ENCODE assay signal across 12 cellular contexts in the genomic region with DNA sequence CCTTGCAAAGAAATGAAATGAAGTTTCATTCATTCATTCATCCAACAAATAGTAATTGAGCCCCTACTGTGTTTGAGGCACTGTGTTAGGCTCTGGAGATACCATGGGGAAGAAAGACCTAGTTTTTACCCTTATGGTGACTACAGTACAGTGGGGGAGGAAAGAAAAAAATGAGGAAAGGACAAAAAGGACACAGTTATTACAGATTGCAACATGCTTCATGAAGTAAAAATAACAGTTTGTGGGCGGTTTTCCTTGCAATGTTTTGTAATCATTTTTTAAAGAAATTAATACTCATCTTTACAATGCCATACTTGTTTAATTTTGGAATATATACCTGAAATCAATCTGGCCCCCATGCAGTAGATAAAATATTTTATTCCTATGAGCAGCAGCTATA.
"Had no signal": no experiment of that assay in that cellular context is flagged by ENCODE, and none has a peak within 500 bp of the region (broad histone marks: within the 10 kb centered on the region; RNA-seq: fewer than 3 reads in every experiment).

No MANE protein-coding gene starts in this region.

- H3K9ac ChIP-seq: parathyroid adenoma had no signal

- DNase-seq: activated CD4-positive, alpha-beta memory T cell treated with anti-CD3 and anti-CD28 coated beads for 36 hours; activated CD4-positive, CD25-positive, alpha-beta regulatory T cell treated with anti-CD3 and anti-CD28 coated beads, Interleukin-2, amount 50 U/mL, for 72 hours; activated gamma-delta T cell; activated naive CD8-positive, alpha-beta T cell treated with anti-CD3 and anti-CD28 coated beads for 36 hours; activated T-cell treated with anti-CD3 and anti-CD28 coated beads, Interleukin-2, amount 50 U/mL, for 4 hours; anterior cingulate cortex; left cardiac atrium; naive thymus-derived CD4-positive, alpha-beta T cell; stimulated activated CD4-positive, alpha-beta T cell treated with anti-CD3 and anti-CD28 coated beads, Interleukin-4, amount 100 ng/mL, for 4 hours; stomach had no signal

- H3K36me3 ChIP-seq: stomach had no signal

- H3K4me3 ChIP-seq: skin epidermis, stomach had no signal

- H3K9me3 ChIP-seq: stomach had no signal

- H3K4me1 ChIP-seq: parathyroid adenoma, stomach had no signal

- H3K27ac ChIP-seq: parathyroid adenoma had no signal

- H3K79me2 ChIP-seq: parathyroid adenoma had no signal

- H2AFZ ChIP-seq: parathyroid adenoma had no signal

- ATAC-seq: activated T-cell treated with anti-CD3 and anti-CD28 coated beads, Interleukin-2, amount 50 U/mL, for 4 hours; left cardiac atrium; naive thymus-derived CD4-positive, alpha-beta T cell had no signal

- H3K27me3 ChIP-seq: stomach had no signal
